Comparison of ENCODE assay signal across 24 cellular contexts in genomic region chr11:122938557-122938956, GRCh38. TPM values are rescaled to one million over a fixed set of nuclear protein-coding genes. Genes with fewer than 3 reads are reported as not detected.
DNase-seq lines count a peak whose midpoint lies in the region; ATAC-seq and TF ChIP-seq lines count a peak whose summit lies in the region.
"Had no signal": no experiment of that assay in that cellular context is flagged by ENCODE, and none has a peak within 500 bp of the region (broad histone marks: within the 10 kb centered on the region; RNA-seq: fewer than 3 reads in every experiment).

No MANE protein-coding gene starts in this region.

- intact Hi-C loops in activated CD4-positive, alpha-beta T cell treated with anti-CD3 and anti-CD28 coated beads, Interleukin-2, amount 10 ng/mL, durations not matched to agents 24 days and 14 days (cut with micrococcal nuclease): no loop called here

- H3K9me3 Mint-ChIP-seq in activated CD4-positive, alpha-beta T cell treated with anti-CD3 and anti-CD28 coated beads, Interleukin-2, amount 10 ng/mL, durations not matched to agents 24 days and 14 days: peaks cover 4% of the 10 kb centered on the region
- no peaks in the 10 kb centered on the region for H3K9me3 Mint-ChIP-seq in activated CD8-positive, alpha-beta memory T cell treated with anti-CD3 and anti-CD28 coated beads, Interleukin-2, amount 10 ng/mL, durations not matched to agents 7 days and 5 days (ENCODE audit: low read depth)
- H3K9me3 Mint-ChIP-seq in stimulated activated effector memory CD8-positive, alpha-beta T cell treated with anti-CD3 and anti-CD28 coated beads, Interleukin-12 subunit alpha, Interleukin-12 subunit beta, amount 100 ng/mL, for 72 hours: no peaks in the 10 kb centered on the region
- H3K9me3 Mint-ChIP-seq: CD4-positive, alpha-beta memory T cell; CD4-positive, CD25-positive, alpha-beta regulatory T cell; CD8-positive, alpha-beta memory T cell had no signal

- DNase-seq in activated CD4-positive, alpha-beta T cell treated with anti-CD3 and anti-CD28 coated beads, Interleukin-2, amount 10 ng/mL, durations not matched to agents 24 days and 14 days: peak; percentile 48
- no peak for DNase-seq in activated CD4-positive, alpha-beta T cell treated with anti-CD3 and anti-CD28 coated beads for 48 hours
- DNase-seq in activated CD8-positive, alpha-beta memory T cell treated with anti-CD3 and anti-CD28 coated beads, Interleukin-2, amount 10 ng/mL, durations not matched to agents 7 days and 5 days: no peak
- DNase-seq in activated CD8-positive, alpha-beta memory T cell treated with anti-CD3 and anti-CD28 coated beads for 24 hours: no peak
- DNase-seq in stimulated activated effector memory CD8-positive, alpha-beta T cell treated with anti-CD3 and anti-CD28 coated beads, Interleukin-12 subunit alpha, Interleukin-12 subunit beta, amount 100 ng/mL, for 72 hours (ENCODE audit: low spot score in 2 of 2): no peak
- DNase-seq in GM20000 (ENCODE audit: low spot score): no peak
- DNase-seq: 8988T; ACHN; BE2C; C1 segment of cervical spinal cord; CD4-positive, alpha-beta memory T cell; CD8-positive, alpha-beta memory T cell; COR-L47; DMS 273 treated with DMSO at 0.1 percent for 48 hours; DMS153; DMS53; DMS79; DND-41; EL; GF-D8 had no signal

- H3K27ac Mint-ChIP-seq in activated CD4-positive, alpha-beta T cell treated with anti-CD3 and anti-CD28 coated beads, Interleukin-2, amount 10 ng/mL, durations not matched to agents 24 days and 14 days: no peak overlapping the region
- no peak overlapping the region for H3K27ac Mint-ChIP-seq in activated CD8-positive, alpha-beta memory T cell treated with anti-CD3 and anti-CD28 coated beads, Interleukin-2, amount 10 ng/mL, durations not matched to agents 7 days and 5 days
- no peak overlapping the region for H3K27ac Mint-ChIP-seq in stimulated activated effector memory CD8-positive, alpha-beta T cell treated with anti-CD3 and anti-CD28 coated beads, Interleukin-12 subunit alpha, Interleukin-12 subunit beta, amount 100 ng/mL, for 72 hours
- H3K27ac Mint-ChIP-seq: CD14-positive monocyte; CD4-positive, alpha-beta memory T cell; CD4-positive, CD25-positive, alpha-beta regulatory T cell; CD8-positive, alpha-beta memory T cell had no signal

- no peaks in the 10 kb centered on the region for H3K36me3 Mint-ChIP-seq in activated CD4-positive, alpha-beta T cell treated with anti-CD3 and anti-CD28 coated beads, Interleukin-2, amount 10 ng/mL, durations not matched to agents 24 days and 14 days (ENCODE audit: low read depth)
- peaks cover 2% of the 10 kb centered on the region for H3K36me3 Mint-ChIP-seq in activated CD8-positive, alpha-beta memory T cell treated with anti-CD3 and anti-CD28 coated beads, Interleukin-2, amount 10 ng/mL, durations not matched to agents 7 days and 5 days
- no peaks in the 10 kb centered on the region for H3K36me3 Mint-ChIP-seq in stimulated activated effector memory CD8-positive, alpha-beta T cell treated with anti-CD3 and anti-CD28 coated beads, Interleukin-12 subunit alpha, Interleukin-12 subunit beta, amount 100 ng/mL, for 72 hours
- H3K36me3 Mint-ChIP-seq: CD14-positive monocyte; CD4-positive, CD25-positive, alpha-beta regulatory T cell had no signal

- H3K27me3 Mint-ChIP-seq in activated CD4-positive, alpha-beta T cell treated with anti-CD3 and anti-CD28 coated beads, Interleukin-2, amount 10 ng/mL, durations not matched to agents 24 days and 14 days: no peaks in the 10 kb centered on the region
- H3K27me3 Mint-ChIP-seq in activated CD8-positive, alpha-beta memory T cell treated with anti-CD3 and anti-CD28 coated beads, Interleukin-2, amount 10 ng/mL, durations not matched to agents 7 days and 5 days: no peaks in the 10 kb centered on the region
- H3K27me3 Mint-ChIP-seq: CD4-positive, CD25-positive, alpha-beta regulatory T cell had no signal

- TF ChIP-seq CTCF in GM20000 (IDR thresholded peaks at IDR 0.05; ENCODE audit: extremely low read depth, missing control alignments): no peak

- CTCF ChIA-PET in activated CD8-positive, alpha-beta memory T cell treated with anti-CD3 and anti-CD28 coated beads, Interleukin-2, amount 10 ng/mL, durations not matched to agents 7 days and 5 days (lab: Charles Lee): interaction anchor here (1.2 to 1.4 kb wide), 2 partner anchors 11 to 82 kb away, joined by 3 to 6 read pairs; no protein-coding TSS in a partner anchor

- no peaks in the 10 kb centered on the region for H3K4me1 Mint-ChIP-seq in activated CD4-positive, alpha-beta T cell treated with anti-CD3 and anti-CD28 coated beads, Interleukin-2, amount 10 ng/mL, durations not matched to agents 24 days and 14 days
- H3K4me1 Mint-ChIP-seq in activated CD8-positive, alpha-beta memory T cell treated with anti-CD3 and anti-CD28 coated beads, Interleukin-2, amount 10 ng/mL, durations not matched to agents 7 days and 5 days: no peaks in the 10 kb centered on the region
- H3K4me1 Mint-ChIP-seq in stimulated activated effector memory CD8-positive, alpha-beta T cell treated with anti-CD3 and anti-CD28 coated beads, Interleukin-12 subunit alpha, Interleukin-12 subunit beta, amount 100 ng/mL, for 72 hours: no peaks in the 10 kb centered on the region
- H3K4me1 Mint-ChIP-seq: CD14-positive monocyte; CD4-positive, alpha-beta memory T cell; CD8-positive, alpha-beta memory T cell had no signal

- no peak overlapping the region for H3K4me3 Mint-ChIP-seq in activated CD4-positive, alpha-beta T cell treated with anti-CD3 and anti-CD28 coated beads, Interleukin-2, amount 10 ng/mL, durations not matched to agents 24 days and 14 days
- H3K4me3 Mint-ChIP-seq in activated CD8-positive, alpha-beta memory T cell treated with anti-CD3 and anti-CD28 coated beads, Interleukin-2, amount 10 ng/mL, durations not matched to agents 7 days and 5 days: no peak overlapping the region
- no peak overlapping the region for H3K4me3 Mint-ChIP-seq in stimulated activated effector memory CD8-positive, alpha-beta T cell treated with anti-CD3 and anti-CD28 coated beads, Interleukin-12 subunit alpha, Interleukin-12 subunit beta, amount 100 ng/mL, for 72 hours
- H3K4me3 Mint-ChIP-seq: CD14-positive monocyte; CD4-positive, alpha-beta memory T cell; CD4-positive, CD25-positive, alpha-beta regulatory T cell; CD8-positive, alpha-beta memory T cell had no signal

- ATAC-seq in activated CD8-positive, alpha-beta memory T cell treated with anti-CD3 and anti-CD28 coated beads, Interleukin-2, amount 10 ng/mL, durations not matched to agents 7 days and 5 days: peak; percentile 51
- ATAC-seq in stimulated activated effector memory CD8-positive, alpha-beta T cell treated with anti-CD3 and anti-CD28 coated beads, Interleukin-12 subunit alpha, Interleukin-12 subunit beta, amount 100 ng/mL, for 72 hours: peak; percentile 24

RNA-seq across cellular contexts. Expression of gene BSX, which starts 43.1 kb away (rescaled TPM):
- not detected in 2 replicates for total RNA-seq in activated CD4-positive, alpha-beta T cell treated with anti-CD3 and anti-CD28 coated beads, Interleukin-2, amount 10 ng/mL, durations not matched to agents 24 days and 14 days
- total RNA-seq in activated CD8-positive, alpha-beta memory T cell treated with anti-CD3 and anti-CD28 coated beads, Interleukin-2, amount 10 ng/mL, durations not matched to agents 7 days and 5 days: not detected
- total RNA-seq: A673; CD4-positive, alpha-beta memory T cell; CD4-positive, CD25-positive, alpha-beta regulatory T cell; CD8-positive, alpha-beta memory T cell; Daoy had no signal

RNA-seq across cellular contexts. Expression of gene JHY, which starts 56.0 kb away (rescaled TPM):
- 0.95 and 1.1 TPM in 2 replicates for total RNA-seq in activated CD4-positive, alpha-beta T cell treated with anti-CD3 and anti-CD28 coated beads, Interleukin-2, amount 10 ng/mL, durations not matched to agents 24 days and 14 days
- 1 to 10 TPM; 3.2 to 4.3 TPM for total RNA-seq in activated CD8-positive, alpha-beta memory T cell treated with anti-CD3 and anti-CD28 coated beads, Interleukin-2, amount 10 ng/mL, durations not matched to agents 7 days and 5 days
